ENCODE assay signal across 1 cellular context in the genomic region with DNA sequence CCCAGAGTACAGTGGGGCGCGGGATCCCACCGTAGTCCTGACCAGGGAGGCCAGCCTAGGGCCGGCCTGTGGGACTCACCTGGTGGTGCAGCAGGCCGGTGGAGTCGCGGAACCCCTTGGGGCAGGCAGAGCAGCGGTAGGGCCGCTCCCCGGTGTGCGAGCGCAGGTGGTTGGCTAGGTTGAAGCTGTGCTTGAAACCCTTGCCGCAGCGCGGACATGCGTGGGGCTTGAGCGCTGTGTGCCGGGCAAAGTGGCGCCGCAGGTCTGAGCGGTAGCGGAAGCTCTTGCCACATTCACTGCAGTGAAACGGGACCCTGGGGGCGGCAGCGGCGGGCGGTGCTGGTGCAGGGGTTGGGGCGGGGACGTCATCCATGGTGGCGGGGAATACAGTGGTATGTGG.
TF ChIP-seq lines count a peak whose summit lies in the region.

No MANE protein-coding gene starts in this region.

TF ChIP-seq in K562, 482 proteins besides CTCF, POLR2A, EP300 and RAD21:
- TF ChIP-seq FOXJ3 (CRISPR knock-in tag; IDR thresholded peaks at IDR 0.05) (no peak), POLR2G (IDR thresholded peaks at IDR 0.05; ENCODE audit: low read depth, low read length) (peak; percentile 49), RBFOX2 (IDR thresholded peaks at IDR 0.05; ENCODE audit: low read depth, low read length) (peak; percentile 42)
